6 cellular contexts compared by ENCODE assay signal in genomic region chr1:231939118-231939517, GRCh38.
"Had no signal": no experiment of that assay in that cellular context is flagged by ENCODE, and none has a peak within 500 bp of the region (broad histone marks: within the 10 kb centered on the region; RNA-seq: fewer than 3 reads in every experiment).

No MANE protein-coding gene starts in this region.

- DNase-seq: KBM-7, KG1 had no signal

- H3K9ac ChIP-seq: KMS-11 had no signal

- H3K4me2 ChIP-seq: KMS-11 had no signal

- FAIRE-seq: HTR-8/SVneo, K562 had no signal

- ATAC-seq: K562 had no signal

- H3K4me3 ChIP-seq: K562 had no signal

- H3K27ac ChIP-seq: HL-60, KMS-11 had no signal
